9 cellular contexts compared by ENCODE assay signal in the genomic region with DNA sequence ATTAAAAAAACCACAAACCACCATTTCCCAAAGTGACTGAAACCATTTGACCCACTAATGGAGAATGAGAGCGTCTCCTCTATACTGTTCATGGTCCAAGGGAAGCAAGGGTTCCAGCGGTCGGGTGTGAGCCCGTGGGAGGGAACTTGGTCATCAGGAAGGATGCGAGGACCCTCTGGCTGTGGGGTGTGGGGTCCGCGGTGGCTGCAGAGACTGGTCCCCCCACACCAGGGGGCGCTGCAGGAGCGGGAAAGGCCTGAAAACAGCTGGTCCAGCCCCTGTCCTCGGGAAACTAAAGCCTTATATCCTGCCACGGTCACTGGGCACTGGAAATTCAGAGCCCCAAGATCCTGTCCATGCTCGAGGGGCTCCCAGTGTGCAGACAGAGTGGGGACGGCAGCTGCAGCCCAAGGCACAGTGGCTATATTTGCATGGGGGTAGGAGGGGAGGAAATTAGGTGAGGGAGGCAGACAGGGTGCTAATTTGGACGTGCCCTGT. TPM values are rescaled to one million over a fixed set of nuclear protein-coding genes. Genes with fewer than 3 reads are reported as not detected.
A peak's percentile ranks its signal among the peaks of the same experiment; 100 is the strongest.
DNase-seq lines count a peak whose midpoint lies in the region; ATAC-seq, FAIRE-seq and TF ChIP-seq lines count a peak whose summit lies in the region.
"Had no signal": no experiment of that assay in that cellular context is flagged by ENCODE, and none has a peak within 500 bp of the region (broad histone marks: within the 10 kb centered on the region; RNA-seq: fewer than 3 reads in every experiment).

No MANE protein-coding gene starts in this region.

- H3K9me3 ChIP-seq in SK-N-SH = no peaks in the 10 kb centered on the region
- H3K9me3 ChIP-seq in ovary = no peaks in the 10 kb centered on the region
- H3K9me3 ChIP-seq in tibial artery = no peaks in the 10 kb centered on the region

- H3K9ac ChIP-seq in SK-N-SH = no peak overlapping the region

- ATAC-seq in GM21723 (IDR thresholded peaks at IDR 0.05; ENCODE audit: unreplicated experiment) = no peak

- TF ChIP-seq CTCF in SK-N-SH (IDR thresholded peaks at IDR 0.05) (peak; percentile 97), ovary (IDR thresholded peaks at IDR 0.05) (peak; percentile 77 to 95 (median 92)), tibial artery (IDR thresholded peaks at IDR 0.05) (peak; percentile 91 to 98)

- H3K27ac ChIP-seq in SK-N-SH (ENCODE audit: low read depth in 2 of 2, low read length in 1 of 2) (no peak overlapping the region), ovary (no peak overlapping the region), tibial artery (peak overlapping the region in 1 of 2 donors; percentile 16)
- H3K27ac ChIP-seq: epithelial cell of prostate had no signal

- TF ChIP-seq POLR2A in ovary (IDR thresholded peaks at IDR 0.05) = no peak

- peaks cover 8% of the 10 kb centered on the region for H3F3A ChIP-seq in SK-N-SH (replicated peaks; ENCODE audit: insufficient read depth)

- H4K20me1 ChIP-seq in SK-N-SH (ENCODE audit: insufficient read depth) = peaks cover 18% of the 10 kb centered on the region; the same call in 1 of the 2 replicates

- POLR2A ChIA-PET in SK-N-SH (lab: Yijun Ruan, JAX) = interaction anchor here (0.7 kb wide), 1 partner anchor 348 kb away, joined by 3 read pairs; a partner anchor contains a TSS

- no peak overlapping the region for H2AFZ ChIP-seq in SK-N-SH (ENCODE audit: low read depth)

- H3K4me1 ChIP-seq in SK-N-SH (ENCODE audit: control insufficient read depth in 1 of 2, insufficient read depth in 2 of 2, low read depth in 1 of 2, low read length in 1 of 2) (peaks cover 0 to 6% of the 10 kb centered on the region in 2 experiments; a peak in 2 of 4 replicates), ovary (ENCODE audit: insufficient read depth) (peaks cover 7% of the 10 kb centered on the region), tibial artery (peaks cover 0 to 34% (median 24%) of the 10 kb centered on the region in 4 donors)

- no peaks in the 10 kb centered on the region for H3K9me2 ChIP-seq in SK-N-SH

- H3K27me3 ChIP-seq in SK-N-SH (ENCODE audit: insufficient read depth) = no peaks in the 10 kb centered on the region
- H3K27me3 ChIP-seq in ovary = no peaks in the 10 kb centered on the region
- no peaks in the 10 kb centered on the region for H3K27me3 ChIP-seq in tibial artery

- peak; percentile 69 for DNase-seq in EL
- peak; percentile 74 for DNase-seq in LoVo (ENCODE audit: low spot score)
- DNase-seq in SK-N-SH = peak; percentile 97
- DNase-seq in activated naive CD4-positive, alpha-beta T cell treated with Interleukin-2 at 50 U/mL for 16 hours = peak; percentile 81
- peak; percentile 81 to 92 for DNase-seq in frontal cortex (ENCODE audit: low spot score in 2 of 2)
- DNase-seq in ovary = peak; percentile 85 to 94 (median 89)
- peak; percentile 65 to 89 for DNase-seq in tibial artery

- H3K36me3 ChIP-seq in SK-N-SH (replicated peaks in 1 of 2; ENCODE audit: control insufficient read depth in 1 of 2, insufficient read depth in 2 of 2, low read length in 1 of 2) (no peaks in the 10 kb centered on the region), ovary (no peaks in the 10 kb centered on the region), tibial artery (peaks cover 0 to 8% (median 0%) of the 10 kb centered on the region in 3 donors)

- FAIRE-seq in frontal cortex (lab: Jason Lieb, UNC) = no peak

- H3K4me3 ChIP-seq in SK-N-SH (ENCODE audit: low read depth in 2 of 2, low read length in 1 of 2) (no peak overlapping the region; a peak in 1 of 4 replicates), ovary (no peak overlapping the region), tibial artery (no peak overlapping the region)

- no peak overlapping the region for H3K4me2 ChIP-seq in SK-N-SH

- peak; percentile 96 for TF ChIP-seq RAD21 in SK-N-SH (IDR thresholded peaks at IDR 0.05; ENCODE audit: low read length)

- intact Hi-C loops in ovary (cut with DNase I) = loop anchor here (2.0 to 10.0 kb wide), 5 partner anchors 62 to 355 kb away; a partner anchor contains a TSS
- intact Hi-C loops in tibial artery (cut with DNase I; ENCODE audit: low total_unique reads) = loop anchor here (5.0 kb wide), 2 partner anchors 62 to 152 kb away; a partner anchor contains a TSS

- peaks cover 25% of the 10 kb centered on the region for H3K79me2 ChIP-seq in SK-N-SH (ENCODE audit: insufficient read depth)

- 12% methylated on average over 14 of the region's 14 CpGs for whole genome bisulfite sequencing in SK-N-SH (ENCODE audit: low lambda C conversion rate)
- WGBS in ovary, 3 donors = 4 to 6% (median 5%) methylated on average over 14 of the region's 14 CpGs

- CTCF ChIA-PET in SK-N-SH (lab: Yijun Ruan, JAX) = interaction anchor here (0.6 to 10.2 kb wide), 51 partner anchors 9 to 474 kb away, joined by 3 to 204 read pairs (median 5); a partner anchor contains a TSS

- TF ChIP-seq EP300 in SK-N-SH (IDR thresholded peaks at IDR 0.05; ENCODE audit: borderline replicate concordance in 1 of 2, low read depth in 1 of 2, low read length in 1 of 2) = no peak
- no peak for TF ChIP-seq EP300 in ovary (IDR thresholded peaks at IDR 0.05)

TF ChIP-seq in SK-N-SH, 30 proteins besides CTCF, POLR2A, EP300 and RAD21:
- TF ChIP-seq, protein P1, sequence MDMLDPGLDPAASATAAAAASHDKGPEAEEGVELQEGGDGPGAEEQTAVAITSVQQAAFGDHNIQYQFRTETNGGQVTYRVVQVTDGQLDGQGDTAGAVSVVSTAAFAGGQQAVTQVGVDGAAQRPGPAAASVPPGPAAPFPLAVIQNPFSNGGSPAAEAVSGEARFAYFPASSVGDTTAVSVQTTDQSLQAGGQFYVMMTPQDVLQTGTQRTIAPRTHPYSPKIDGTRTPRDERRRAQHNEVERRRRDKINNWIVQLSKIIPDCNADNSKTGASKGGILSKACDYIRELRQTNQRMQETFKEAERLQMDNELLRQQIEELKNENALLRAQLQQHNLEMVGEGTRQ (IDR thresholded peaks at IDR 0.05; ENCODE audit: borderline replicate concordance, low read depth, low read length) = no peak
- TF ChIP-seq SMC3 (IDR thresholded peaks at IDR 0.05; ENCODE audit: low read depth, low read length) (peak; percentile 93), CHD2 (IDR thresholded peaks at IDR 0.05; ENCODE audit: low read length, partially characterized antibody) (peak; percentile 27), NFIC (IDR thresholded peaks at IDR 0.05; ENCODE audit: borderline replicate concordance) (no peak)

RNA-seq across cellular contexts. Expression of a gene that starts 4.3 kb away (rescaled TPM):
- 21.9 and 22.1 TPM in 2 replicates for polyA plus RNA-seq in SK-N-SH (2012; rRNA removed)
- 19.1 and 23.7 TPM in 2 replicates for polyA plus RNA-seq in SK-N-SH (2012; cell fraction: cytosol; rRNA removed)
- polyA plus RNA-seq in SK-N-SH (2012; cell fraction: nucleus; rRNA removed) = 11.5 and 13.3 TPM in 2 replicates
- total RNA-seq in frontal cortex = 10.2 TPM
- 10 to 100 TPM; 15.4 to 26.9 (median 18.9) TPM for total RNA-seq in ovary
- 10 to 100 TPM in 1 of 2 donors, 1 to 10 TPM in 1; 8.8 to 15.4 TPM for polyA plus RNA-seq in ovary

RNA-seq across cellular contexts. Expression of a gene that starts 10.6 kb away (rescaled TPM):
- polyA plus RNA-seq in SK-N-SH (2012; rRNA removed) (60.3 and 64.1 TPM in 2 replicates), ovary (10 to 100 TPM; 65.1 to 80.6 TPM)
- polyA plus RNA-seq in SK-N-SH (2012; cell fraction: cytosol; rRNA removed) = 76.3 and 97.1 TPM in 2 replicates
- polyA plus RNA-seq in SK-N-SH (2012; cell fraction: nucleus; rRNA removed) = 29.8 and 34.5 TPM in 2 replicates
- total RNA-seq in frontal cortex (100 TPM), ovary (10 to 100 TPM; 59.3 to 73.6 (median 65.3) TPM)

RNA-seq across cellular contexts. Expression of a gene that starts 26.6 kb away (rescaled TPM):
- not detected in 2 replicates for polyA plus RNA-seq in SK-N-SH (2012; rRNA removed)
- polyA plus RNA-seq in SK-N-SH (2012; cell fraction: cytosol; rRNA removed) = not detected in 2 replicates
- 0.25 TPM in 1 of 2 replicates, not detected in the other for polyA plus RNA-seq in SK-N-SH (2012; cell fraction: nucleus; rRNA removed)
- total RNA-seq in frontal cortex = 0.41 TPM
- total RNA-seq in ovary = 1 to 10 TPM in 1 of 7 donors, under 1 TPM in 4, not detected in 2; 0.37 to 2.1 (median 0.81) TPM
- under 1 TPM in 1 of 2 donors, not detected in 1; 0.97 TPM for polyA plus RNA-seq in ovary
